6 cellular contexts compared by ENCODE assay signal in genomic region chr11:76394411-76394810, GRCh38.
"Had no signal": no experiment of that assay in that cellular context is flagged by ENCODE, and none has a peak within 500 bp of the region (broad histone marks: within the 10 kb centered on the region; RNA-seq: fewer than 3 reads in every experiment).

No MANE protein-coding gene starts in this region.

- H3K9ac ChIP-seq: GM23248 had no signal

- H2AFZ ChIP-seq: GM23248 had no signal

- H3K4me3 ChIP-seq: GM23248 had no signal

- H3K27ac ChIP-seq: GM23248 had no signal

- FAIRE-seq: HTR-8/SVneo had no signal

- DNase-seq: GM23248, GOT3, H7, HCEC 1CT, IMR-90 had no signal
